Comparison of ENCODE assay signal across 12 cellular contexts in the genomic region with DNA sequence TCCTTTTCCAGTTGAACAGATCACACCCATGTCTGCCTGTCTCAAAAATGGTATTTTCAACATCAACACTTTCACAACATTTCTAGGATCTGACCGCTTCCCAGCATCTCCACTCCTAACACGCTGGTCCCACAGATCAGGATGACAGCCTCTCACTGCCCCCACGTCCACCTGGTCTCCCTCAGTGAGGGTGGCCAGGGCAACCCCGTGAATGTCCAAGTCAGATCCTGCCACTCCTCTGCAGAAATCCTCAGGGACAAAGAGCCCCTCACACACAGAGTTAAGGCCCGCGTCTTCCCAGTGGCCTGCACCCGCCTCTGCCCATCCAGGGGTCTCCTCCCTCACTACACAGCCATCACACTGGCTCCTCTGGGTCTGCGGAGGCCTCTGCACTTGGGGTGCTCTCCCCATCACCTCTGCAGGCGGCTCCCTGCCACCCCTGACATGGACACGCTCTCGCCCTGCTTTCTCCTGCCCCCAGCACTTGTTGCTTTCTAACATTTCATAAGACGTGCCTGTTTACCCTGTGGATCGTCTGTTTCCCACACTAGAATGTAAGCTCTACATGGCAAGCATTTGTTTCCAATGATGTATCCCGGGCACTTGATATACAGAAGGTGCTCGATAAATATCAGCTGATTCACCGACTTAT. TPM values are rescaled to one million over a fixed set of nuclear protein-coding genes. Genes with fewer than 3 reads are reported as not detected.
DNase-seq lines count a peak whose midpoint lies in the region; ATAC-seq and TF ChIP-seq lines count a peak whose summit lies in the region.
"Had no signal": no experiment of that assay in that cellular context is flagged by ENCODE, and none has a peak within 500 bp of the region (broad histone marks: within the 10 kb centered on the region; RNA-seq: fewer than 3 reads in every experiment).

No MANE protein-coding gene starts in this region.

- no peak for ATAC-seq in naive B cell (ENCODE audit: low read depth in 2 of 2)
- no peak for ATAC-seq in upper lobe of right lung
- ATAC-seq in GM18907 (IDR thresholded peaks at IDR 0.05; ENCODE audit: unreplicated experiment): no peak
- no peak for ATAC-seq in activated T-helper 17 cell treated with anti-CD3 and anti-CD28 coated beads, Interleukin-2, amount 50 U/mL, for 72 hours (replicated peaks)
- ATAC-seq: pancreas had no signal

- H3K9me3 Mint-ChIP-seq in chondrocyte (ENCODE audit: low read depth) (no peaks in the 10 kb centered on the region), naive B cell (no peaks in the 10 kb centered on the region)
- no peaks in the 10 kb centered on the region for H3K9me3 Mint-ChIP-seq in activated T-helper 17 cell treated with anti-CD3 and anti-CD28 coated beads, Interleukin-2, amount 50 U/mL, for 72 hours
- H3K9me3 Mint-ChIP-seq: mesothelial cell of epicardium had no signal

- peaks cover 87% of the 10 kb centered on the region for H3K4me1 Mint-ChIP-seq in chondrocyte (ENCODE audit: low read depth)
- peaks cover 59 to 79% (median 63%) of the 10 kb centered on the region in 3 donors for H3K4me1 Mint-ChIP-seq in naive B cell
- peaks cover 21% of the 10 kb centered on the region for H3K4me1 Mint-ChIP-seq in activated T-helper 17 cell treated with anti-CD3 and anti-CD28 coated beads, Interleukin-2, amount 50 U/mL, for 72 hours

- intact Hi-C loops in cardiac septum (cut with DNase I): no loop called here
- intact Hi-C loops in upper lobe of right lung (cut with DNase I): no loop called here

- DNase-seq in cardiac muscle cell (ENCODE audit: low read depth in 1 of 2, low spot score in 1 of 2) (no peak), cardiac septum (ENCODE audit: low spot score) (no peak), chondrocyte (ENCODE audit: low spot score) (no peak), naive B cell (no peak), upper lobe of right lung (no peak), SHP77 (lab: John Stamatoyannopoulos, UW) (no peak)
- DNase-seq: activated gamma-delta T cell treated with Interleukin-2 at 50 U/mL for 16 hours, pancreas had no signal

- peaks cover 53% of the 10 kb centered on the region for H3K4me1 ChIP-seq in cardiac muscle cell (ENCODE audit: low read depth)
- H3K4me1 ChIP-seq in upper lobe of right lung: peaks cover 60% of the 10 kb centered on the region

- H3K9me3 ChIP-seq in cardiac muscle cell (ENCODE audit: low read depth) (no peaks in the 10 kb centered on the region), upper lobe of right lung (no peaks in the 10 kb centered on the region)
- H3K9me3 ChIP-seq: pancreas had no signal

- H3K27ac ChIP-seq in cardiac muscle cell (peak overlapping the region; percentile 85), upper lobe of right lung (peak overlapping the region; percentile 59)
- H3K27ac ChIP-seq: pancreas, VCaP had no signal

- H3K36me3 Mint-ChIP-seq in chondrocyte (ENCODE audit: low read depth): no peaks in the 10 kb centered on the region
- peaks cover 5 to 8% of the 10 kb centered on the region in 2 donors for H3K36me3 Mint-ChIP-seq in naive B cell
- peaks cover 16% of the 10 kb centered on the region for H3K36me3 Mint-ChIP-seq in activated T-helper 17 cell treated with anti-CD3 and anti-CD28 coated beads, Interleukin-2, amount 50 U/mL, for 72 hours (ENCODE audit: low read depth)

- H3K27ac Mint-ChIP-seq in chondrocyte (ENCODE audit: unreplicated experiment): peak overlapping the region; percentile 96
- H3K27ac Mint-ChIP-seq in naive B cell: peak overlapping the region in 4 of 6 donors; percentile 3 to 92 (median 54)
- H3K27ac Mint-ChIP-seq in activated T-helper 17 cell treated with anti-CD3 and anti-CD28 coated beads, Interleukin-2, amount 50 U/mL, for 72 hours: no peak overlapping the region
- H3K27ac Mint-ChIP-seq: mesothelial cell of epicardium had no signal

- H3K36me3 ChIP-seq in cardiac muscle cell (no peaks in the 10 kb centered on the region), upper lobe of right lung (no peaks in the 10 kb centered on the region)
- H3K36me3 ChIP-seq: pancreas had no signal

- TF ChIP-seq CTCF in cardiac muscle cell (IDR thresholded peaks at IDR 0.05; ENCODE audit: low read depth, low read length): no peak
- TF ChIP-seq CTCF in chondrocyte (IDR thresholded peaks at IDR 0.05): no peak
- TF ChIP-seq CTCF in upper lobe of right lung (IDR thresholded peaks at IDR 0.05): no peak

- no peaks in the 10 kb centered on the region for H3K27me3 Mint-ChIP-seq in chondrocyte (ENCODE audit: low read depth)
- no peaks in the 10 kb centered on the region for H3K27me3 Mint-ChIP-seq in naive B cell
- H3K27me3 Mint-ChIP-seq in activated T-helper 17 cell treated with anti-CD3 and anti-CD28 coated beads, Interleukin-2, amount 50 U/mL, for 72 hours: no peaks in the 10 kb centered on the region

- H3K27me3 ChIP-seq in cardiac muscle cell: no peaks in the 10 kb centered on the region
- H3K27me3 ChIP-seq in upper lobe of right lung: no peaks in the 10 kb centered on the region
- H3K27me3 ChIP-seq: pancreas had no signal

- H3K4me3 Mint-ChIP-seq in chondrocyte (ENCODE audit: unreplicated experiment) (no peak overlapping the region), naive B cell (peak overlapping the region in 3 of 8 donors; percentile 11 to 39 (median 30))
- no peak overlapping the region for H3K4me3 Mint-ChIP-seq in activated T-helper 17 cell treated with anti-CD3 and anti-CD28 coated beads, Interleukin-2, amount 50 U/mL, for 72 hours
- H3K4me3 Mint-ChIP-seq: mesothelial cell of epicardium had no signal

- H3K4me3 ChIP-seq in cardiac muscle cell: no peak overlapping the region
- no peak overlapping the region for H3K4me3 ChIP-seq in upper lobe of right lung
- H3K4me3 ChIP-seq: pancreas had no signal

RNA-seq across cellular contexts. Expression of a gene that starts 20.0 kb away (rescaled TPM):
- total RNA-seq in cardiac muscle cell (34.5 and 54.4 TPM in 2 replicates), cardiac septum (33.7 TPM), chondrocyte (77.5 to 111 TPM (median 108 TPM) in 3 replicates), upper lobe of right lung (47.2 TPM)
- polyA plus RNA-seq in cardiac muscle cell (59.1 and 64.2 TPM in 2 replicates), naive B cell (ENCODE audit: low read depth in 6 of 6) (10 to 100 TPM; 26.6 to 43.8 (median 34.8) TPM)
- total RNA-seq in activated T-helper 17 cell treated with anti-CD3 and anti-CD28 coated beads, Interleukin-2, amount 50 U/mL, for 72 hours: 10 to 100 TPM; 15.4 to 17.4 TPM
